In the genomic region with DNA sequence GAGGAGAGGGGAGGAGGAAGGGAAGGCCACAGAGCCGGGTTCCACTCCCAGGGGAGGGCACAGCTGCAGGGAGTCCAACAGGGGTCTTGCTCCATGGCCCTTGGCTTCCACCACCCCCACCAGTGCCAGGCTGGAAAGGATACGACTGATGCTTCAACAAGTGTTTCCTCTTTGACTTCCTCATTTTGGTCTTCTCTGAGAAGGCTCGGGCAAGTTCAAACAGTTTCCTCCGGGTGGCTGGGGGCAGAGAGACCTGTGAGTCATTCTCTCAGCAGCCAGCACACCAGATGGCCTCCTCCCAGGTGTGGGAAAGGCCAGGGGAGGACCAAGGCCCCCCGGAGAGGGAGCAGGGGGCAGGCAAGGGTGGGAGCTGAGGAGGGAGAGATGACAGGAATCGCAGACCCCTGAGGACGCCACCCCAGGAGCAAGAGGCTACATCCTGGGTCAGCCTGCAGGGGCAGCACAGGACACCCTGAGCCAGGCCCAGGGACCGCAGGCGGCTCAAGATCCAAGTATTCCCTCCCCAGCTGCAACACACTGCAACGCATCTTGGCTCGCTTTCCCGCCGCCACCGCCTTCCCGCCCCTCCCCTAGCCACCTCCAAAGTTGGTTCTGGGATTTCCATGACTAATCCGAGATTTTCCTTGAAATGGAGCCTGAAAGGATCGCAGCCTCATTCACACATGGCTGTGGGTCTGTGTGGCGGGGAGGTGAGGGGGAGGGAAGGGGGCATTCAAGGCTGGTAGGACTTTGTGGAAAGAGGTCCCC, we compare ENCODE assay signal across 8 cellular contexts. TPM values are rescaled to one million over a fixed set of nuclear protein-coding genes. Genes with fewer than 3 reads are reported as not detected.
DNase-seq lines count a peak whose midpoint lies in the region; ATAC-seq and TF ChIP-seq lines count a peak whose summit lies in the region.

No MANE protein-coding gene starts in this region.

- peak overlapping the region; percentile 75 to 82 for H3K27ac ChIP-seq in tibial artery

- H3K36me3 ChIP-seq in BE2C, result no peaks in the 10 kb centered on the region
- peaks cover 20 to 38% (median 34%) of the 10 kb centered on the region in 3 donors for H3K36me3 ChIP-seq in tibial artery

- 3 to 15% methylated on average over 18 of the region's 18 CpGs for WGBS in lower leg skin, 2 donors

- H3K27me3 ChIP-seq in BE2C (no peaks in the 10 kb centered on the region), tibial artery (no peaks in the 10 kb centered on the region)

- peaks cover 14% of the 10 kb centered on the region for H3K4me1 ChIP-seq in BE2C
- H3K4me1 ChIP-seq in tibial artery, result peaks cover 5 to 37% (median 34%) of the 10 kb centered on the region in 4 donors

- H3K4me3 ChIP-seq in BE2C (ENCODE audit: low read depth, low read length) (no peak overlapping the region), choroid plexus epithelial cell (ENCODE audit: low read depth, low read length) (no peak overlapping the region), lower leg skin (ENCODE audit: low read depth, poor library complexity, severe bottlenecking) (no peak overlapping the region), tibial artery (no peak overlapping the region)

- peak; percentile 50 for TF ChIP-seq CTCF in BE2C (IDR thresholded peaks at IDR 0.05; ENCODE audit: low read depth, low read length)
- peak; percentile 57 for TF ChIP-seq CTCF in choroid plexus epithelial cell (conservative IDR thresholded peaks at IDR 0.05; ENCODE audit: low read depth, low read length)
- peak in 1 of 3 donors; percentile 36 for TF ChIP-seq CTCF in lower leg skin (IDR thresholded peaks at IDR 0.05)
- peak; percentile 42 to 53 for TF ChIP-seq CTCF in tibial artery (IDR thresholded peaks at IDR 0.05)

- no peak for TF ChIP-seq POLR2A in lower leg skin (IDR thresholded peaks at IDR 0.05)

- ATAC-seq in GM18517 (IDR thresholded peaks at IDR 0.05; ENCODE audit: unreplicated experiment) (peak; percentile 92), HG03108 (IDR thresholded peaks at IDR 0.05; ENCODE audit: unreplicated experiment) (peak; percentile 79), HG02623 (IDR thresholded peaks at IDR 0.05; ENCODE audit: unreplicated experiment) (no peak)

- H3K9me3 ChIP-seq in BE2C, result no peaks in the 10 kb centered on the region
- no peaks in the 10 kb centered on the region for H3K9me3 ChIP-seq in tibial artery

- DNase-seq in BE2C (peak; percentile 83), OCI-M1 (lab: John Stamatoyannopoulos, UW) (peak; percentile 88), choroid plexus epithelial cell (ENCODE audit: low read depth) (peak; percentile 73), lower leg skin (ENCODE audit: low spot score in 2 of 2) (peak; percentile 79 to 95), tibial artery (peak; percentile 86 to 93)

- intact Hi-C loops in lower leg skin (cut with DNase I; ENCODE audit: low total_unique reads), result no loop called here
- intact Hi-C loops in tibial artery (cut with DNase I; ENCODE audit: low total_unique reads), result no loop called here

RNA-seq across cellular contexts. Expression of a gene that starts 18.3 kb away (rescaled TPM):
- polyA plus RNA-seq in BE2C (2012; ENCODE audit: insufficient read depth, insufficient read length, low read depth), result 156 TPM
- total RNA-seq in lower leg skin, result 10 to 100 TPM; 12.2 to 17.8 (median 15.0) TPM
